8 cellular contexts compared by ENCODE assay signal in genomic region chrX:7110821-7111276, GRCh38. TPM values are rescaled to one million over a fixed set of nuclear protein-coding genes. Genes with fewer than 3 reads are reported as not detected.
DNase-seq lines count a peak whose midpoint lies in the region; ATAC-seq and TF ChIP-seq lines count a peak whose summit lies in the region.

No MANE protein-coding gene starts in this region.

- H3K9me3 Mint-ChIP-seq in brain, result no peaks in the 10 kb centered on the region

- in situ Hi-C loops in brain microvascular endothelial cell (cut with HindIII; ENCODE audit: low pct_ligation_motif_present, low sequenced_read_pairs), result no loop called here

- peaks cover 4% of the 10 kb centered on the region for H3K27me3 Mint-ChIP-seq in brain

- no peaks in the 10 kb centered on the region for H3K27me3 ChIP-seq in brain microvascular endothelial cell (replicated peaks)

- H3K27ac ChIP-seq in brain microvascular endothelial cell, result no peak overlapping the region

- H3K4me1 Mint-ChIP-seq in brain, result peaks cover 65% of the 10 kb centered on the region

- peak overlapping the region in 1 of 5 experiments; percentile 19 for H3K4me3 Mint-ChIP-seq in brain

- H3K4me3 ChIP-seq in GM12864 (ENCODE audit: low read depth, low read length) (no peak overlapping the region), brain microvascular endothelial cell (ENCODE audit: low read depth, low read length) (no peak overlapping the region)

- ATAC-seq in GM21447 (IDR thresholded peaks at IDR 0.05; ENCODE audit: unreplicated experiment), result peak; percentile 46
- ATAC-seq in HG03565 (IDR thresholded peaks at IDR 0.05; ENCODE audit: unreplicated experiment), result peak; percentile 42

- no peak for TF ChIP-seq CTCF in GM12864 (IDR thresholded peaks at IDR 0.05; ENCODE audit: low read depth, low read length, missing control alignments)
- no peak for TF ChIP-seq CTCF in brain (conservative IDR thresholded peaks at IDR 0.05)
- no peak for TF ChIP-seq CTCF in brain microvascular endothelial cell (IDR thresholded peaks at IDR 0.05; ENCODE audit: low read depth, low read length, missing control alignments)

- peak; percentile 69 for DNase-seq in GM12864 (ENCODE audit: low read depth)
- DNase-seq in NCI-H2081 treated with DMSO at 0.1 percent for 48 hours (lab: John Stamatoyannopoulos, UW), result no peak
- DNase-seq in erythroblast (lab: John Stamatoyannopoulos, UW), result no peak
- DNase-seq in brain microvascular endothelial cell, result no peak
- DNase-seq in NCI-H2081 (lab: John Stamatoyannopoulos, UW), result no peak

- H3K36me3 Mint-ChIP-seq in brain, result peaks cover 21% of the 10 kb centered on the region

- H3K27ac Mint-ChIP-seq in brain, result peak overlapping the region; percentile 41 to 97 (median 90)

- no peaks in the 10 kb centered on the region for H3K36me3 ChIP-seq in brain microvascular endothelial cell (replicated peaks)

- TF ChIP-seq POLR2A in erythroblast (IDR thresholded peaks at IDR 0.05; ENCODE audit: low read length), result no peak

RNA-seq across cellular contexts. Expression of gene STS, which starts 36.7 kb away (rescaled TPM):
- 5.4 TPM for polyA plus RNA-seq in brain (ENCODE audit: insufficient read depth, low read depth, low replicate concordance)

RNA-seq across cellular contexts. Expression of gene PUDP, which starts 37.1 kb away (rescaled TPM):
- 7.6 TPM for polyA plus RNA-seq in brain (ENCODE audit: insufficient read depth, low read depth, low replicate concordance)
